11 cellular contexts compared by ENCODE assay signal in genomic region chr3:46926039-46926438, GRCh38. TPM values are rescaled to one million over a fixed set of nuclear protein-coding genes. Genes with fewer than 3 reads are reported as not detected.
DNase-seq lines count a peak whose midpoint lies in the region; ATAC-seq and TF ChIP-seq lines count a peak whose summit lies in the region.
"Had no signal": no experiment of that assay in that cellular context is flagged by ENCODE, and none has a peak within 500 bp of the region (broad histone marks: within the 10 kb centered on the region; RNA-seq: fewer than 3 reads in every experiment).

No MANE protein-coding gene starts in this region.

- H3K4me1 ChIP-seq in esophagus (ENCODE audit: control insufficient read depth in 2 of 2, insufficient read depth in 2 of 2, low read length in 1 of 2), result peaks cover 26 to 31% of the 10 kb centered on the region in 2 donors
- H3K4me1 ChIP-seq in osteoblast (ENCODE audit: insufficient read depth, low read length), result peaks cover 15% of the 10 kb centered on the region

- peak overlapping the region; percentile 91 to 97 for H3K27ac ChIP-seq in esophagus (ENCODE audit: low read depth in 2 of 2, low read length in 1 of 2)
- H3K27ac ChIP-seq in osteoblast (ENCODE audit: low read depth, low read length), result peak overlapping the region; percentile 75
- H3K27ac ChIP-seq: VCaP had no signal

- peaks cover 68% of the 10 kb centered on the region for H3K79me2 ChIP-seq in osteoblast (ENCODE audit: insufficient read depth, low read length)

- H3K36me3 ChIP-seq in esophagus (ENCODE audit: control insufficient read depth in 2 of 2, insufficient read depth in 2 of 2, low read length in 1 of 2), result peaks cover 3 to 36% of the 10 kb centered on the region in 2 donors
- peaks cover 58% of the 10 kb centered on the region for H3K36me3 ChIP-seq in osteoblast (ENCODE audit: insufficient read depth, low read length)

- 60 to 74% methylated on average over 6 of the region's 6 CpGs for WGBS in esophagus, 2 donors

- H3K9me3 ChIP-seq in esophagus (ENCODE audit: control insufficient read depth in 2 of 2, insufficient read depth in 1 of 2, low read depth in 1 of 2, low read length in 1 of 2), result no peaks in the 10 kb centered on the region
- H3K9me3 ChIP-seq in osteoblast (ENCODE audit: low read depth, low read length), result no peaks in the 10 kb centered on the region

- ATAC-seq in GM19035 (IDR thresholded peaks at IDR 0.05; ENCODE audit: unreplicated experiment) (no peak), omental fat pad (ENCODE audit: low FRiP score) (no peak)

- TF ChIP-seq CTCF in osteoblast (IDR thresholded peaks at IDR 0.05; ENCODE audit: extremely low read depth, low read depth, low read length) (no peak), omental fat pad (IDR thresholded peaks at IDR 0.05) (no peak)

- H2AFZ ChIP-seq in osteoblast (ENCODE audit: low read length), result no peak overlapping the region

- H3K4me2 ChIP-seq in osteoblast (ENCODE audit: insufficient read depth, low read length), result no peak overlapping the region

- H4K20me1 ChIP-seq in osteoblast (ENCODE audit: insufficient read depth, low read length), result peaks cover 58% of the 10 kb centered on the region

- no peak overlapping the region for H3K4me3 ChIP-seq in esophagus (ENCODE audit: low read depth in 1 of 2, low read length in 2 of 2)
- H3K4me3 ChIP-seq in osteoblast (ENCODE audit: insufficient read depth, low read length), result no peak overlapping the region
- H3K4me3 ChIP-seq: colonic mucosa had no signal

- H3K27me3 ChIP-seq in esophagus (ENCODE audit: control insufficient read depth in 1 of 2, insufficient read depth in 2 of 2, low read length in 2 of 2) (no peaks in the 10 kb centered on the region), osteoblast (ENCODE audit: insufficient read depth, low read length) (no peaks in the 10 kb centered on the region)
- H3K27me3 ChIP-seq: colonic mucosa had no signal

- DNase-seq in COLO668 (lab: John Stamatoyannopoulos, UW; ENCODE audit: unreplicated experiment) (peak; percentile 19), NCI-H2029 treated with DMSO at 0.1 percent for 48 hours (lab: John Stamatoyannopoulos, UW) (peak; percentile 28), osteoblast (ENCODE audit: insufficient read length, low spot score, missing footprints) (peak; percentile 89), NCI-H1694 treated with DMSO at 0.1 percent for 48 hours (lab: John Stamatoyannopoulos, UW) (no peak), omental fat pad (ENCODE audit: low spot score) (no peak), SW480 (ENCODE audit: low spot score) (no peak)
- DNase-seq: colonic mucosa, NCI-H1417 had no signal

RNA-seq across cellular contexts. Expression of gene PTH1R, which starts 48.5 kb away (rescaled TPM):
- polyA plus RNA-seq in esophagus, result 1 to 10 TPM; 2.0 to 3.3 TPM
- total RNA-seq in osteoblast (0.29 and 0.36 TPM in 2 replicates), omental fat pad (10 to 100 TPM; 16.1 to 32.3 (median 17.9) TPM)

RNA-seq across cellular contexts. Expression of gene CCDC12, which starts 50.5 kb away (rescaled TPM):
- 10 to 100 TPM; 82.5 to 90.1 TPM for polyA plus RNA-seq in esophagus
- total RNA-seq in osteoblast (17.4 and 20.6 TPM in 2 replicates), omental fat pad (10 to 100 TPM; 30.8 to 61.5 (median 45.4) TPM)

RNA-seq across cellular contexts. Expression of gene NBEAL2, which starts 53.4 kb away (rescaled TPM):
- 100 to 1,000 TPM; 173 to 211 TPM for polyA plus RNA-seq in esophagus
- total RNA-seq in osteoblast, result 2.1 and 4.3 TPM in 2 replicates
- 100 to 1,000 TPM in 1 of 4 donors, 10 to 100 TPM in 3; 17.4 to 113 (median 33.6) TPM for total RNA-seq in omental fat pad

Comparison
In these comparisons a context has a peak if more than half of its experiments do, and no peak if none do; other contexts are left out.
1. DNase-seq: peak in COLO668 (single experiment), NCI-H2029 treated with DMSO at 0.1 percent for 48 hours (single experiment) and osteoblast (single experiment); none in NCI-H1694 treated with DMSO at 0.1 percent for 48 hours (single experiment), omental fat pad (single experiment) and SW480 (single experiment).
2. RNA of gene PTH1R, which starts 48.5 kb away (total RNA-seq): 16.1 to 32.3 TPM in omental fat pad; 0.29 to 0.36 TPM in osteoblast; every median in the first group is over 10 times any median in the second.